8 cellular contexts compared by ENCODE assay signal in genomic region chr1:24688621-24689195, GRCh38. TPM values are rescaled to one million over a fixed set of nuclear protein-coding genes. Genes with fewer than 3 reads are reported as not detected.
DNase-seq lines count a peak whose midpoint lies in the region; ATAC-seq and TF ChIP-seq lines count a peak whose summit lies in the region.

No MANE protein-coding gene starts in this region.

- H3K4me3 ChIP-seq in colonic mucosa (no peak overlapping the region), lower leg skin (ENCODE audit: low read depth, poor library complexity, severe bottlenecking) (no peak overlapping the region)

- no peaks in the 10 kb centered on the region for H3K4me1 ChIP-seq in colonic mucosa

- H3K9me3 ChIP-seq in colonic mucosa = no peaks in the 10 kb centered on the region

- no peaks in the 10 kb centered on the region for H3K36me3 ChIP-seq in colonic mucosa

- no peak overlapping the region for H3K9ac ChIP-seq in colonic mucosa (ENCODE audit: low read depth in 2 of 2, low read length in 2 of 2)

- no peak for TF ChIP-seq POLR2A in lower leg skin (IDR thresholded peaks at IDR 0.05)

- WGBS in lower leg skin, 2 donors = 44 to 47% methylated on average over 13 of the region's 13 CpGs

- intact Hi-C loops in activated CD4-positive, alpha-beta T cell treated with anti-CD3 and anti-CD28 coated beads, Interleukin-2, amount 10 ng/mL, durations not matched to agents 24 days and 14 days (cut with micrococcal nuclease) = loop anchor here (2.0 kb wide), 1 partner anchor 142 kb away; no protein-coding TSS in a partner anchor
- intact Hi-C loops in colonic mucosa (cut with DNase I) = loop anchor here (2.0 kb wide), 1 partner anchor 142 kb away; no protein-coding TSS in a partner anchor
- intact Hi-C loops in lower leg skin (cut with DNase I; ENCODE audit: low total_unique reads) = no loop called here

- peak; percentile 61 for ATAC-seq in GM21723 (IDR thresholded peaks at IDR 0.05; ENCODE audit: unreplicated experiment)

- TF ChIP-seq CTCF in colonic mucosa (IDR thresholded peaks at IDR 0.05) = peak; percentile 62
- peak in 1 of 3 donors; percentile 39 for TF ChIP-seq CTCF in lower leg skin (IDR thresholded peaks at IDR 0.05)

- no peak overlapping the region for H3K27ac ChIP-seq in colonic mucosa

- no peaks in the 10 kb centered on the region for H3K36me3 Mint-ChIP-seq in activated CD4-positive, alpha-beta T cell treated with anti-CD3 and anti-CD28 coated beads, Interleukin-2, amount 10 ng/mL, durations not matched to agents 24 days and 14 days (ENCODE audit: low read depth)

- peak; percentile 80 for DNase-seq in AG08396 (ENCODE audit: low spot score)
- peak; percentile 69 to 80 for DNase-seq in NCI-H446 (lab: John Stamatoyannopoulos, UW)
- peak; percentile 89 for DNase-seq in activated CD4-positive, alpha-beta T cell treated with anti-CD3 and anti-CD28 coated beads, Interleukin-2, amount 10 ng/mL, durations not matched to agents 24 days and 14 days
- peak; percentile 73 for DNase-seq in colonic mucosa
- peak; percentile 59 to 94 for DNase-seq in lower leg skin (ENCODE audit: low spot score in 2 of 2)
- DNase-seq in stimulated activated CD4-positive, alpha-beta T cell treated with anti-CD3 and anti-CD28 coated beads, TNF-alpha, amount 100 ng/mL, for 4 hours (ENCODE audit: low read depth in 3 of 3) = peak; percentile 22 to 38 (median 35)
- DNase-seq in mesenteric fat pad (ENCODE audit: low spot score) = no peak

- H3K27me3 Mint-ChIP-seq in activated CD4-positive, alpha-beta T cell treated with anti-CD3 and anti-CD28 coated beads, Interleukin-2, amount 10 ng/mL, durations not matched to agents 24 days and 14 days = peaks cover 7% of the 10 kb centered on the region

- H3K27ac Mint-ChIP-seq in activated CD4-positive, alpha-beta T cell treated with anti-CD3 and anti-CD28 coated beads, Interleukin-2, amount 10 ng/mL, durations not matched to agents 24 days and 14 days = no peak overlapping the region

- H3K4me1 Mint-ChIP-seq in activated CD4-positive, alpha-beta T cell treated with anti-CD3 and anti-CD28 coated beads, Interleukin-2, amount 10 ng/mL, durations not matched to agents 24 days and 14 days = peaks cover 2% of the 10 kb centered on the region

- no peaks in the 10 kb centered on the region for H3K27me3 ChIP-seq in colonic mucosa

- no peaks in the 10 kb centered on the region for H3K9me3 Mint-ChIP-seq in activated CD4-positive, alpha-beta T cell treated with anti-CD3 and anti-CD28 coated beads, Interleukin-2, amount 10 ng/mL, durations not matched to agents 24 days and 14 days

- H3K4me3 Mint-ChIP-seq in activated CD4-positive, alpha-beta T cell treated with anti-CD3 and anti-CD28 coated beads, Interleukin-2, amount 10 ng/mL, durations not matched to agents 24 days and 14 days = no peak overlapping the region

RNA-seq across cellular contexts. Expression of gene SRRM1, which starts 45.6 kb away (rescaled TPM):
- 258 and 261 TPM in 2 replicates for total RNA-seq in activated CD4-positive, alpha-beta T cell treated with anti-CD3 and anti-CD28 coated beads, Interleukin-2, amount 10 ng/mL, durations not matched to agents 24 days and 14 days
- 100 to 1,000 TPM; 110 to 147 TPM for total RNA-seq in colonic mucosa
- total RNA-seq in lower leg skin = 100 to 1,000 TPM in 1 of 4 donors, 10 to 100 TPM in 3; 53.3 to 118 (median 83.3) TPM
- 103 TPM for total RNA-seq in mesenteric fat pad

RNA-seq across cellular contexts. Expression of gene CLIC4, which starts 56.5 kb away (rescaled TPM):
- total RNA-seq in activated CD4-positive, alpha-beta T cell treated with anti-CD3 and anti-CD28 coated beads, Interleukin-2, amount 10 ng/mL, durations not matched to agents 24 days and 14 days = 15.7 and 17.4 TPM in 2 replicates
- total RNA-seq in colonic mucosa (10 to 100 TPM; 38.0 to 84.8 TPM), lower leg skin (10 to 100 TPM; 32.0 to 97.3 (median 60.7) TPM), mesenteric fat pad (169 TPM)
